In the genomic region with DNA sequence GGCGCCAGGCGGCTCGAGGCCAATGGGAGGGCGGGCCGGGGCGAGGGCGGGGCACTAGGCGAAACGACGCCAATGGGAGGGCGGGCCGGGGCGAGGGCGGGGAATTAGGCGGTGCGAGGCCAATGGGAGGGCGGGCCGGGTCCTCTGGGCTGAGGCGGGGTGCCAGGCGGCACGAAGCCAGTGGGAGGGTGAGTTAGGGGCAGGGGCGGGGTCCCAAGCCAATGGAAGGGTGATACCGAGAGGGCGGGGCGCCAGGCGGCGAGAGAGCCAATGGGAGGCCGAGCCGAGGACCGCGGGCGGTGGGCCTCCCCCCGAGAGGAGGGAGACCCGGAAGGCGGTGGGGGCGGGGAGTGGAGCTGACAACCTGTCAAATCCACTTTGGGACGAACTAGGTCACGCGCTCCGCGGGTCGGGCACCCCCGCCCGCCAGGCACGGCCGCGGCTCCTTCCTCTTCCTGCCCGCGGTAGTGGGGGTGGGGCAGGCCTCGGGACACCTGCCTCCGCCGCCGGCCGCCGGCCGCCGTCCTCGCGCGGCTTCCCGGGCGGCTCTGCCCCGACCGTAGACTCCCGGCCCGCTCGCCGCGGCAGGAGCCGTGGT, we compare ENCODE assay signal across 8 cellular contexts.
DNase-seq lines count a peak whose midpoint lies in the region; ATAC-seq, FAIRE-seq and TF ChIP-seq lines count a peak whose summit lies in the region.

No MANE protein-coding gene starts in this region.

- FAIRE-seq in A204.1 (lab: Jason Lieb, UNC) = peak; percentile 78

- H3K4me3 ChIP-seq in brain microvascular endothelial cell (ENCODE audit: low read depth, low read length) = peak overlapping the region; percentile 76
- H3K4me3 ChIP-seq in iPS-11a (ENCODE audit: low read depth, low read length) = peak overlapping the region; percentile 74
- H3K4me3 ChIP-seq in skeletal muscle cell (ENCODE audit: low read depth, low read length) = peak overlapping the region; percentile 80

- no peaks in the 10 kb centered on the region for H3K27me3 ChIP-seq in brain microvascular endothelial cell (replicated peaks)

- TF ChIP-seq CTCF in brain microvascular endothelial cell (IDR thresholded peaks at IDR 0.05; ENCODE audit: low read depth, low read length, missing control alignments) = no peak

- ATAC-seq in GM18858 (IDR thresholded peaks at IDR 0.05; ENCODE audit: unreplicated experiment) = peak; percentile 75
- peak; percentile 80 for ATAC-seq in HG03066 (IDR thresholded peaks at IDR 0.05; ENCODE audit: low read depth, unreplicated experiment)

- DNase-seq in NCI-H2107 treated with DMSO at 0.1 percent for 48 hours (lab: John Stamatoyannopoulos, UW; ENCODE audit: unreplicated experiment) (peak; percentile 96), UCSD-AML1 (lab: John Stamatoyannopoulos, UW; ENCODE audit: unreplicated experiment) (peak; percentile 97), brain microvascular endothelial cell (peak; percentile 99), skeletal muscle cell (ENCODE audit: low read depth) (peak; percentile 96)

- H3K27ac ChIP-seq in brain microvascular endothelial cell = peak overlapping the region; percentile 91

- no peaks in the 10 kb centered on the region for H3K36me3 ChIP-seq in brain microvascular endothelial cell (replicated peaks)

- in situ Hi-C loops in brain microvascular endothelial cell (cut with HindIII; ENCODE audit: low pct_ligation_motif_present, low sequenced_read_pairs) = no loop called here

Comparison
In these comparisons a context has a peak if more than half of its experiments do, and no peak if none do; other contexts are left out.
1. Peak in every context shown above with its lines: DNase-seq, ATAC-seq, H3K4me3 ChIP-seq and H3K27ac ChIP-seq.